Comparison of ENCODE assay signal across 8 cellular contexts in the genomic region with DNA sequence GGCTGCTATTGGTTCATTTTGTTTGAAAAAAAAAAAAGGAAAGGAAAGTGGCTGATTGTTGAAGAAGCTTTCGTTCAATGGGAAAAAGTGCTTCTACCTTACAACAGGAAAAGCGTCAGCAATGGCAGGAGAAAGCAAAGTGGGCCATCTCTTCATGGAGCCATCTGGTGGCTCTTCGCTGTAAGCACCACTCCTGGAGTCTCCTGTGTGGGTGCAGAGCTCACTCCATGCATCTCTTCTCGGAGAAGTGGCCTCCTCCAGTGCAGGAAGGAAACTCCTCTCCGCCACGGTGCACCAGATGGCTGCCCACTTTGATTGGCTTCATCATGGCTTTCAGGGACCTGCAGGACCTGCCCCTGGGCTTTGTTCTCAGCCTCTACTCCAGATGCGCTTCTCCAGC.
A peak's percentile ranks its signal among the peaks of the same experiment; 100 is the strongest.
DNase-seq lines count a peak whose midpoint lies in the region; ATAC-seq and TF ChIP-seq lines count a peak whose summit lies in the region.

No MANE protein-coding gene starts in this region.

- intact Hi-C loops in activated naive CD4-positive, alpha-beta T cell treated with anti-CD3 and anti-CD28 coated beads for 36 hours (cut with micrococcal nuclease): loop anchor here (5.0 kb wide), 1 partner anchor 457 kb away; a partner anchor contains a TSS
- intact Hi-C loops in heart right ventricle (cut with DNase I): loop anchor here (1.0 to 10.0 kb wide), 7 partner anchors 252 to 270 kb away; a partner anchor contains a TSS
- intact Hi-C loops in spleen (cut with DNase I; ENCODE audit: low total_unique reads): loop anchor here (5.0 kb wide), 1 partner anchor 252 kb away; a partner anchor contains a TSS

- ATAC-seq in activated naive CD4-positive, alpha-beta T cell treated with anti-CD3 and anti-CD28 coated beads, Interleukin-2, amount 50 U/mL, for 72 hours: no peak
- peak; percentile 66 to 91 (median 84) for ATAC-seq in heart right ventricle

- H3K9me3 Mint-ChIP-seq in activated naive CD4-positive, alpha-beta T cell treated with anti-CD3 and anti-CD28 coated beads for 36 hours: no peaks in the 10 kb centered on the region
- no peaks in the 10 kb centered on the region for H3K9me3 Mint-ChIP-seq in activated naive CD4-positive, alpha-beta T cell treated with anti-CD3 and anti-CD28 coated beads, Interleukin-2, amount 50 U/mL, for 72 hours

- CTCF ChIA-PET in activated naive CD4-positive, alpha-beta T cell treated with anti-CD3 and anti-CD28 coated beads for 36 hours (lab: Charles Lee): interaction anchor here (0.5 to 3.5 kb wide), 14 partner anchors 9 to 300 kb away, joined by 3 to 18 read pairs (median 4); no protein-coding TSS in a partner anchor

- H3K4me1 Mint-ChIP-seq in activated naive CD4-positive, alpha-beta T cell treated with anti-CD3 and anti-CD28 coated beads for 36 hours (ENCODE audit: low read depth): peaks cover 8% of the 10 kb centered on the region

- DNase-seq in activated naive CD4-positive, alpha-beta T cell treated with anti-CD3 and anti-CD28 coated beads for 36 hours: peak; percentile 45
- no peak for DNase-seq in activated naive CD4-positive, alpha-beta T cell treated with anti-CD3 and anti-CD28 coated beads, Interleukin-2, amount 50 U/mL, for 72 hours (ENCODE audit: low spot score in 2 of 2)
- peak; percentile 85 for DNase-seq in Jurkat, Clone E6-1 (ENCODE audit: low read depth, low spot score)
- DNase-seq in SKM-1 (lab: John Stamatoyannopoulos, UW; ENCODE audit: unreplicated experiment): peak; percentile 40
- peak; percentile 20 to 48 for DNase-seq in heart right ventricle
- DNase-seq in spleen: no peak
- DNase-seq in stimulated activated CD4-positive, alpha-beta T cell treated with anti-CD3 and anti-CD28 coated beads, Interleukin-12 subunit alpha, Interleukin-12 subunit beta, amount 100 ng/mL, for 4 hours: no peak
- DNase-seq in epidermal melanocyte (ENCODE audit: insufficient read length, low spot score): no peak

- H3K4me1 ChIP-seq in heart right ventricle (peaks cover 0 to 63% (median 7%) of the 10 kb centered on the region in 9 donors), spleen (peaks cover 38 to 95% (median 72%) of the 10 kb centered on the region in 6 donors)

- 64 to 66% methylated on average over 7 of the region's 7 CpGs for WGBS in heart right ventricle, 2 donors
- 36 to 52% (median 42%) methylated on average over 7 of the region's 7 CpGs for WGBS in spleen, 5 donors

- H3K9me3 ChIP-seq in heart right ventricle (no peaks in the 10 kb centered on the region), spleen (no peaks in the 10 kb centered on the region)

- H3K27me3 Mint-ChIP-seq in activated naive CD4-positive, alpha-beta T cell treated with anti-CD3 and anti-CD28 coated beads for 36 hours (ENCODE audit: low read depth): peaks cover 10% of the 10 kb centered on the region

- TF ChIP-seq POLR2A in spleen (IDR thresholded peaks at IDR 0.05): no peak

- TF ChIP-seq CTCF in heart right ventricle (IDR thresholded peaks at IDR 0.05) (peak; percentile 12 to 75 (median 65)), spleen (IDR thresholded peaks at IDR 0.05 in 8 of 11, conservative IDR thresholded peaks at IDR 0.05 in 3 of 11) (peak; percentile 34 to 81 (median 70))

- H3K36me3 Mint-ChIP-seq in activated naive CD4-positive, alpha-beta T cell treated with anti-CD3 and anti-CD28 coated beads for 36 hours (ENCODE audit: low read depth): no peaks in the 10 kb centered on the region
- no peaks in the 10 kb centered on the region for H3K36me3 Mint-ChIP-seq in activated naive CD4-positive, alpha-beta T cell treated with anti-CD3 and anti-CD28 coated beads, Interleukin-2, amount 50 U/mL, for 72 hours

- H3K4me3 ChIP-seq in Jurkat, Clone E6-1 (ENCODE audit: low read length): no peak overlapping the region
- no peak overlapping the region for H3K4me3 ChIP-seq in heart right ventricle
- no peak overlapping the region for H3K4me3 ChIP-seq in spleen

- H3K27ac ChIP-seq in heart right ventricle (no peak overlapping the region), spleen (peak overlapping the region in 5 of 8 donors; percentile 28 to 77 (median 69))

- H3K36me3 ChIP-seq in heart right ventricle (no peaks in the 10 kb centered on the region), spleen (no peaks in the 10 kb centered on the region)

- H3K4me3 Mint-ChIP-seq in activated naive CD4-positive, alpha-beta T cell treated with anti-CD3 and anti-CD28 coated beads for 36 hours: no peak overlapping the region

- H3K27ac Mint-ChIP-seq in activated naive CD4-positive, alpha-beta T cell treated with anti-CD3 and anti-CD28 coated beads for 36 hours: no peak overlapping the region
- no peak overlapping the region for H3K27ac Mint-ChIP-seq in activated naive CD4-positive, alpha-beta T cell treated with anti-CD3 and anti-CD28 coated beads, Interleukin-2, amount 50 U/mL, for 72 hours

- no peaks in the 10 kb centered on the region for H3K27me3 ChIP-seq in heart right ventricle
- no peaks in the 10 kb centered on the region for H3K27me3 ChIP-seq in spleen (replicated peaks in 1 of 7)

Comparison
In these comparisons a context has a peak if more than half of its experiments do, and no peak if none do; other contexts are left out.
1. DNase-seq: peak in activated naive CD4-positive, alpha-beta T cell treated with anti-CD3 and anti-CD28 coated beads for 36 hours (single experiment), Jurkat, Clone E6-1 (single experiment), SKM-1 (single experiment) and heart right ventricle (2 of 2); none in activated naive CD4-positive, alpha-beta T cell treated with anti-CD3 and anti-CD28 coated beads, Interleukin-2, amount 50 U/mL, for 72 hours (0 of 2), spleen (single experiment), stimulated activated CD4-positive, alpha-beta T cell treated with anti-CD3 and anti-CD28 coated beads, Interleukin-12 subunit alpha, Interleukin-12 subunit beta, amount 100 ng/mL, for 4 hours (single experiment) and epidermal melanocyte (single experiment).
2. ATAC-seq: peak in heart right ventricle (8 of 8); none in activated naive CD4-positive, alpha-beta T cell treated with anti-CD3 and anti-CD28 coated beads, Interleukin-2, amount 50 U/mL, for 72 hours (0 of 2).
3. H3K27ac ChIP-seq: peak in spleen (5 of 8); none in heart right ventricle (0 of 10).